ENCODE assay signal across 21 cellular contexts in genomic region chr20:39116020-39116419, GRCh38.
DNase-seq lines count a peak whose midpoint lies in the region; ATAC-seq, FAIRE-seq and TF ChIP-seq lines count a peak whose summit lies in the region.
"Had no signal": no experiment of that assay in that cellular context is flagged by ENCODE, and none has a peak within 500 bp of the region (broad histone marks: within the 10 kb centered on the region; RNA-seq: fewer than 3 reads in every experiment).

No MANE protein-coding gene starts in this region.

- no TSS peak for BruUV-seq in K562 (replicated peaks; lab: Mats Ljungman, UMichigan)

- DNase-seq in NCI-H146 (lab: John Stamatoyannopoulos, UW) (peak; percentile 11), NCI-H146 treated with DMSO at 0.1 percent for 48 hours (lab: John Stamatoyannopoulos, UW; ENCODE audit: unreplicated experiment) (no peak), Karpas-422 (peak; percentile 44), K562 (ENCODE audit: extremely low read depth in 1 of 4, low spot score in 3 of 4) (peak; percentile 14 to 66 (median 50)), HPDE6-E6E7 (ENCODE audit: extremely low spot score) (no peak), medulla oblongata (ENCODE audit: extremely low spot score) (no peak)
- no peak for DNase-seq in activated CD4-positive, alpha-beta T cell treated with anti-CD3 and anti-CD28 coated beads for 48 hours
- DNase-seq: Caco-2; CD4-positive, CD25-positive, alpha-beta regulatory T cell; CD8-positive, alpha-beta T cell; DMS153; DND-41; H9 had no signal

- TF ChIP-seq CTCF in K562 (IDR thresholded peaks at IDR 0.05 in 2 of 3, conservative IDR thresholded peaks at IDR 0.05 in 1 of 3; ENCODE audit: insufficient read depth in 2 of 3, low read depth in 1 of 3, low read length in 3 of 3): no peak

- H3K9ac ChIP-seq in Karpas-422 (ENCODE audit: low read length) (no peak overlapping the region), K562 (ENCODE audit: insufficient read depth in 1 of 2, low read depth in 2 of 2, low read length in 2 of 2) (no peak overlapping the region)
- H3K9ac ChIP-seq: BLaER1 had no signal

- no peak for TF ChIP-seq EP300 in K562 (IDR thresholded peaks at IDR 0.05; ENCODE audit: low read length)

- WGBS in K562 (ENCODE audit: insufficient coverage, low coverage, missing lambda C conversion rate): 0% methylated on average over 2 of the region's 2 CpGs

- in situ Hi-C loops in K562 (cut with MboI): no loop called here

- H3K36me3 ChIP-seq in Karpas-422 (ENCODE audit: insufficient read depth, low read length) (no peaks in the 10 kb centered on the region), K562 (ENCODE audit: control insufficient read depth, insufficient read depth, low read length) (no peaks in the 10 kb centered on the region)
- H3K36me3 ChIP-seq: BLaER1 had no signal

- intact Hi-C loops in K562 (cut with micrococcal nuclease): no loop called here

- H2AFZ ChIP-seq in Karpas-422 (ENCODE audit: low read length) (no peak overlapping the region), K562 (ENCODE audit: low read depth, low read length) (no peak overlapping the region)
- H2AFZ ChIP-seq: GM23338 had no signal

- 0 out of 2 replicates have a peak, but pooled peaks cover 2% of the 10 kb centered on the region for H3K27me3 ChIP-seq in Karpas-422 (ENCODE audit: low read length)
- peaks cover 0 to 3% of the 10 kb centered on the region in 2 experiments; a peak in 1 of 5 replicates for H3K27me3 ChIP-seq in K562 (ENCODE audit: control insufficient read depth in 2 of 2, insufficient read depth in 2 of 2, low read length in 2 of 2)
- H3K27me3 ChIP-seq: BLaER1 had no signal

- H3K27ac ChIP-seq in Karpas-422 (ENCODE audit: low read length) (no peak overlapping the region), K562 (ENCODE audit: extremely low read depth, low read depth, low read length) (no peak overlapping the region)
- H3K27ac ChIP-seq: 22Rv1, BLaER1, C4-2B had no signal

- no peak for FAIRE-seq in K562 (lab: Jason Lieb, UNC)
- FAIRE-seq: A204.1, G401.6, GM12892 had no signal

- CTCF ChIA-PET in K562 (lab: Yijun Ruan, JAX; ENCODE audit: low intra/inter-chr PET ratio): no interaction called here

- no peaks in the 10 kb centered on the region for H3K9me2 ChIP-seq in Karpas-422 (replicated peaks; ENCODE audit: insufficient read depth, low read length)

- H3K79me2 ChIP-seq in Karpas-422 (ENCODE audit: low read length): no peaks in the 10 kb centered on the region
- H3K79me2 ChIP-seq in K562 (ENCODE audit: control insufficient read depth, insufficient read depth, low read length): no peaks in the 10 kb centered on the region

- H3K4me3 ChIP-seq in Karpas-422 (ENCODE audit: low read length): no peak overlapping the region
- H3K4me3 ChIP-seq in K562: no peak overlapping the region
- H3K4me3 ChIP-seq: BLaER1, GM23338 had no signal

- no peak for TF ChIP-seq RAD21 in K562 (CRISPR knock-in tag; conservative IDR thresholded peaks at IDR 0.05 in 1 of 2, IDR thresholded peaks at IDR 0.05 in 1 of 2)

- ATAC-seq in K562: peak; percentile 76
- ATAC-seq: CD8-positive, alpha-beta T cell; HCT116 had no signal

- H3K4me1 ChIP-seq in Karpas-422 (ENCODE audit: low read length) (peaks cover 4% of the 10 kb centered on the region; the same call in 1 of the 2 replicates), K562 (replicated peaks in 1 of 2; ENCODE audit: control insufficient read depth in 2 of 2, insufficient read depth in 2 of 2, low read length in 2 of 2) (no peaks in the 10 kb centered on the region)
- H3K4me1 ChIP-seq: Caco-2 had no signal

- POLR2A ChIA-PET in K562 (lab: Yijun Ruan, JAX): interaction anchor here (0.7 to 1.1 kb wide), 2 partner anchors 8 to 16 kb away, joined by 3 read pairs; no protein-coding TSS in a partner anchor

- H3K9me3 ChIP-seq in Karpas-422 (ENCODE audit: low read length) (no peaks in the 10 kb centered on the region), K562 (replicated peaks; ENCODE audit: control insufficient read depth, insufficient read depth, low read depth, low read length) (no peaks in the 10 kb centered on the region)
- H3K9me3 ChIP-seq: BLaER1, Caco-2 had no signal

- TF ChIP-seq POLR2A in K562 (conservative IDR thresholded peaks at IDR 0.05): no peak

- H3K4me2 ChIP-seq in Karpas-422 (ENCODE audit: low read depth, low read length, poor library complexity, severe bottlenecking) (no peak overlapping the region), K562 (ENCODE audit: insufficient read depth, low read length) (no peak overlapping the region)
- H3K4me2 ChIP-seq: BLaER1, GM23338 had no signal

- no peaks in the 10 kb centered on the region for H3K9me1 ChIP-seq in K562 (ENCODE audit: control insufficient read depth, insufficient read depth, low read length)

- H4K20me1 ChIP-seq in Karpas-422 (ENCODE audit: insufficient read depth, low read depth, low read length) (no peaks in the 10 kb centered on the region), K562 (replicated peaks; ENCODE audit: control insufficient read depth, insufficient read depth, low read length) (no peaks in the 10 kb centered on the region; the same call in 1 of the 2 replicates)
- H4K20me1 ChIP-seq: BLaER1 had no signal

TF ChIP-seq in K562, 482 proteins besides CTCF, POLR2A, EP300 and RAD21:
- TF ChIP-seq IRF9 (tag; IDR thresholded peaks at IDR 0.05): no peak
- peak; percentile 30 for TF ChIP-seq NFYB (IDR thresholded peaks at IDR 0.05; ENCODE audit: extremely low read depth, insufficient read length)

Comparison
In these comparisons a context has a peak if more than half of its experiments do, and no peak if none do; other contexts are left out.
1. DNase-seq: peak in NCI-H146 (single experiment), Karpas-422 (single experiment) and K562 (4 of 4); none in NCI-H146 treated with DMSO at 0.1 percent for 48 hours (single experiment), HPDE6-E6E7 (single experiment), activated CD4-positive, alpha-beta T cell treated with anti-CD3 and anti-CD28 coated beads for 48 hours (single experiment) and medulla oblongata (single experiment).